In genomic region chr1:178055779-178056471, GRCh38 we compare ENCODE assay signal across 8 cellular contexts. TPM values are rescaled to one million over a fixed set of nuclear protein-coding genes. Genes with fewer than 3 reads are reported as not detected.
DNase-seq lines count a peak whose midpoint lies in the region; ATAC-seq and TF ChIP-seq lines count a peak whose summit lies in the region.

No MANE protein-coding gene starts in this region.

- H3K27ac ChIP-seq in WERI-Rb-1, result no peak overlapping the region
- peak overlapping the region; percentile 17 to 64 for H3K27ac ChIP-seq in left lung

- H3K9me3 Mint-ChIP-seq in Caco-2 (ENCODE audit: unreplicated experiment), result no peaks in the 10 kb centered on the region
- H3K9me3 Mint-ChIP-seq in activated naive CD4-positive, alpha-beta T cell treated with anti-CD3 and anti-CD28 coated beads, Interleukin-2, amount 10 ng/mL, durations not matched to agents 7 days and 5 days, result no peaks in the 10 kb centered on the region

- H3K9me3 ChIP-seq in Caco-2 (no peaks in the 10 kb centered on the region), WERI-Rb-1 (ENCODE audit: severe bottlenecking) (no peaks in the 10 kb centered on the region), left lung (no peaks in the 10 kb centered on the region)

- H3K27me3 ChIP-seq in Caco-2 (replicated peaks; ENCODE audit: control insufficient read depth, insufficient read depth, low read length) (no peaks in the 10 kb centered on the region), WERI-Rb-1 (ENCODE audit: insufficient read depth, low read depth, severe bottlenecking) (no peaks in the 10 kb centered on the region), left lung (no peaks in the 10 kb centered on the region)

- POLR2A ChIA-PET in Caco-2 (lab: Charles Lee), result no interaction called here

- CTCF ChIA-PET in Caco-2 (lab: Charles Lee), result interaction anchor here (2.2 kb wide), 1 partner anchor 24 kb away, joined by 13 read pairs; no protein-coding TSS in a partner anchor
- CTCF ChIA-PET in activated naive CD4-positive, alpha-beta T cell treated with anti-CD3 and anti-CD28 coated beads, Interleukin-2, amount 10 ng/mL, durations not matched to agents 7 days and 5 days (lab: Charles Lee), result no interaction called here

- H3K4me3 ChIP-seq in Caco-2 (ENCODE audit: low read depth, low read length) (no peak overlapping the region), WERI-Rb-1 (ENCODE audit: low read depth, low read length) (no peak overlapping the region), left lung (no peak overlapping the region)

- H3K4me1 ChIP-seq in Caco-2 (peaks cover 14% of the 10 kb centered on the region), left lung (peaks cover 14 to 48% of the 10 kb centered on the region in 2 donors)

- TF ChIP-seq CTCF in Caco-2 (IDR thresholded peaks at IDR 0.05; ENCODE audit: insufficient read depth in 1 of 2, low read depth in 1 of 2, low read length in 1 of 2, severe bottlenecking in 1 of 2, unreplicated experiment in 1 of 2) (peak in 1 of 2 experiments; percentile 39), WERI-Rb-1 (IDR thresholded peaks at IDR 0.05; ENCODE audit: low read depth, low read length) (peak; percentile 43; the same call in 1 of the 2 replicates), left lung (IDR thresholded peaks at IDR 0.05) (no peak)

- H3K4me1 Mint-ChIP-seq in Caco-2 (ENCODE audit: low read depth, unreplicated experiment), result peaks cover 26% of the 10 kb centered on the region
- H3K4me1 Mint-ChIP-seq in activated naive CD4-positive, alpha-beta T cell treated with anti-CD3 and anti-CD28 coated beads, Interleukin-2, amount 10 ng/mL, durations not matched to agents 7 days and 5 days, result no peaks in the 10 kb centered on the region

- TF ChIP-seq POLR2A in erythroblast (IDR thresholded peaks at IDR 0.05; ENCODE audit: low read length), result no peak

- peak; percentile 37 to 44 for DNase-seq in Caco-2
- peak; percentile 38 for DNase-seq in WERI-Rb-1
- DNase-seq in left lung, result peak in 1 of 2 donors; percentile 55
- no peak for DNase-seq in NCI-H1694 treated with DMSO at 0.1 percent for 48 hours (lab: John Stamatoyannopoulos, UW)
- DNase-seq in activated naive CD4-positive, alpha-beta T cell treated with anti-CD3 and anti-CD28 coated beads, Interleukin-2, amount 10 ng/mL, durations not matched to agents 7 days and 5 days, result no peak
- no peak for DNase-seq in erythroblast (lab: John Stamatoyannopoulos, UW)

- peak; percentile 91 for ATAC-seq in GM21447 (IDR thresholded peaks at IDR 0.05; ENCODE audit: unreplicated experiment)
- peak; percentile 57 for ATAC-seq in HG03558 (IDR thresholded peaks at IDR 0.05; ENCODE audit: extremely low read depth, unreplicated experiment)
- ATAC-seq in left lung, result peak; percentile 69

- intact Hi-C loops in Caco-2 (cut with micrococcal nuclease; ENCODE audit: unreplicated experiment) (loop anchor here (1.0 kb wide), 2 partner anchors 24 to 97 kb away; no protein-coding TSS in a partner anchor), left lung (cut with DNase I) (no loop called here)

- H3K4me3 Mint-ChIP-seq in Caco-2 (ENCODE audit: unreplicated experiment), result no peak overlapping the region
- no peak overlapping the region for H3K4me3 Mint-ChIP-seq in activated naive CD4-positive, alpha-beta T cell treated with anti-CD3 and anti-CD28 coated beads, Interleukin-2, amount 10 ng/mL, durations not matched to agents 7 days and 5 days

- no peaks in the 10 kb centered on the region for H3K27me3 Mint-ChIP-seq in Caco-2 (ENCODE audit: insufficient read depth, unreplicated experiment)
- H3K27me3 Mint-ChIP-seq in activated naive CD4-positive, alpha-beta T cell treated with anti-CD3 and anti-CD28 coated beads, Interleukin-2, amount 10 ng/mL, durations not matched to agents 7 days and 5 days, result no peaks in the 10 kb centered on the region

- H3K36me3 Mint-ChIP-seq in Caco-2 (ENCODE audit: insufficient read depth, unreplicated experiment), result no peaks in the 10 kb centered on the region
- H3K36me3 Mint-ChIP-seq in activated naive CD4-positive, alpha-beta T cell treated with anti-CD3 and anti-CD28 coated beads, Interleukin-2, amount 10 ng/mL, durations not matched to agents 7 days and 5 days, result no peaks in the 10 kb centered on the region

- H3K36me3 ChIP-seq in Caco-2 (ENCODE audit: control insufficient read depth, insufficient read depth, low read length), result no peaks in the 10 kb centered on the region
- H3K36me3 ChIP-seq in WERI-Rb-1, result no peaks in the 10 kb centered on the region
- no peaks in the 10 kb centered on the region for H3K36me3 ChIP-seq in left lung

- BruUV-seq in Caco-2 (replicated peaks; lab: Mats Ljungman, UMichigan), result no TSS peak

- H3K27ac Mint-ChIP-seq in Caco-2 (ENCODE audit: unreplicated experiment), result peak overlapping the region; percentile 1
- no peak overlapping the region for H3K27ac Mint-ChIP-seq in activated naive CD4-positive, alpha-beta T cell treated with anti-CD3 and anti-CD28 coated beads, Interleukin-2, amount 10 ng/mL, durations not matched to agents 7 days and 5 days

RNA-seq across cellular contexts. Expression of gene RASAL2, which starts 38.0 kb away (rescaled TPM):
- total RNA-seq in Caco-2 (2022) (36.8 and 37.2 TPM in 2 replicates), left lung (10 to 100 TPM; 27.5 to 30.2 TPM)

Comparison
In these comparisons a context has a peak if more than half of its experiments do, and no peak if none do; other contexts are left out.
1. DNase-seq: peak in Caco-2 (2 of 2) and WERI-Rb-1 (single experiment); none in NCI-H1694 treated with DMSO at 0.1 percent for 48 hours (single experiment), activated naive CD4-positive, alpha-beta T cell treated with anti-CD3 and anti-CD28 coated beads, Interleukin-2, amount 10 ng/mL, durations not matched to agents 7 days and 5 days (single experiment) and erythroblast (0 of 2).
2. Peak in every context shown above with its lines, with median percentiles within 50 percentile points of each other: ATAC-seq.